19 cellular contexts compared by ENCODE assay signal in the genomic region with DNA sequence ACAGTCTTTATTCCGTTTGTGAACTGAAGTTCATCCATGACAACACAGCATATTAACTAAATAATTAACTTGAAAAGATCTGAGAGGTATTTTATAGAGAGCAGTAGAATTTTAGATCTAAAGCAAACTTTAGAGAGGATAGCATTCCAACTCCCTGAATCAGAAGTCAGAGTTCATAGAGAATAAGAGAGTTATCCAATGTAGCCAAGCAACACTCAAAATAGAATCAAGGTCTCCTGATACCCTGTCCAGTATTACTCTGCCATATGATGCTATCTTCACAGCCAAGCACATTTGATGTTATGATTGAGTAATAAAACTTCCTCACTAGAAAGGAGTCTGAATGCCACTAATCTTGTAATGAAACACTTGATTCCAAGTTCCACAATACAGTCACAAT. TPM values are rescaled to one million over a fixed set of nuclear protein-coding genes. Genes with fewer than 3 reads are reported as not detected.
DNase-seq lines count a peak whose midpoint lies in the region; ATAC-seq and TF ChIP-seq lines count a peak whose summit lies in the region.
"Had no signal": no experiment of that assay in that cellular context is flagged by ENCODE, and none has a peak within 500 bp of the region (broad histone marks: within the 10 kb centered on the region; RNA-seq: fewer than 3 reads in every experiment).

No MANE protein-coding gene starts in this region.

- H3K36me3 ChIP-seq in kidney epithelial cell (ENCODE audit: control insufficient read depth, insufficient read depth, low read length), result no peaks in the 10 kb centered on the region

- TF ChIP-seq CTCF in choroid plexus epithelial cell (conservative IDR thresholded peaks at IDR 0.05; ENCODE audit: low read depth, low read length) (no peak), kidney epithelial cell (IDR thresholded peaks at IDR 0.05; ENCODE audit: insufficient read depth, low read length, poor library complexity, severe bottlenecking) (no peak), GM13976 (IDR thresholded peaks at IDR 0.05; ENCODE audit: borderline replicate concordance, control extremely low read depth, extremely low read depth, insufficient read depth, missing control alignments) (no peak)

- DNase-seq in HT-29 (ENCODE audit: low spot score) (peak; percentile 48), choroid plexus epithelial cell (ENCODE audit: low read depth) (peak; percentile 84), kidney epithelial cell (ENCODE audit: low read depth) (peak; percentile 12), smooth muscle cell of the brain vasculature (ENCODE audit: low read depth, low spot score) (peak; percentile 6), SW480 (ENCODE audit: low spot score) (no peak), GM13976 (ENCODE audit: low spot score) (no peak)
- DNase-seq: anterior cingulate cortex; CD4-positive, CD25-positive, alpha-beta regulatory T cell; NCI-H2029 treated with DMSO at 0.1 percent for 48 hours; NCI-H446; occipital lobe; stimulated activated CD4-positive, alpha-beta T cell treated with anti-CD3 and anti-CD28 coated beads, Interleukin-4, amount 100 ng/mL, for 1 hour; T1000 had no signal

- H3K27me3 ChIP-seq in kidney epithelial cell (ENCODE audit: control insufficient read depth, insufficient read depth, low read length), result no peaks in the 10 kb centered on the region

- in situ Hi-C loops in GM13976 (cut with MboI; ENCODE audit: low sequenced_read_pairs, unreplicated experiment), result no loop called here

- H3K4me3 ChIP-seq in choroid plexus epithelial cell (ENCODE audit: low read depth, low read length), result no peak overlapping the region
- no peak overlapping the region for H3K4me3 ChIP-seq in kidney epithelial cell (ENCODE audit: low read depth, low read length)

- ATAC-seq in GM21786 (IDR thresholded peaks at IDR 0.05; ENCODE audit: unreplicated experiment), result no peak
- ATAC-seq: activated naive CD4-positive, alpha-beta T cell treated with anti-CD3 and anti-CD28 coated beads, Interleukin-2, amount 50 U/mL, for 72 hours; HCT116; stimulated activated memory B cell treated with anti-CD40 and anti-IgM and Interleukin-4, amounts not matched to agents 10 μg/mL and 1 μg/mL and 100 μg/mL, for 72 hours; WTC11 had no signal

RNA-seq across cellular contexts. Expression of gene RIT2, which starts 55.5 kb away (rescaled TPM):
- not detected in 2 replicates for total RNA-seq in HT-29 (2014; rRNA removed; shearing (Covaris generic))
- not detected in 2 replicates for total RNA-seq in kidney epithelial cell
- total RNA-seq: activated naive CD4-positive, alpha-beta T cell treated with anti-CD3 and anti-CD28 coated beads, Interleukin-2, amount 50 U/mL, for 72 hours; activated T-helper 1 cell treated with anti-CD3 and anti-CD28 coated beads, Interleukin-12 subunit alpha, Interleukin-12 subunit beta, Interleukin-2, Interleukin-4 antibody, amounts not matched to agents 30 ng/mL and 10 ng/mL and 1 ng/mL, durations not matched to agents 14 hours and 24 hours and 36 hours; CD4-positive, CD25-positive, alpha-beta regulatory T cell had no signal

Comparison
In these comparisons a context has a peak if more than half of its experiments do, and no peak if none do; other contexts are left out.
1. DNase-seq: peak in HT-29 (single experiment), choroid plexus epithelial cell (single experiment), kidney epithelial cell (single experiment) and smooth muscle cell of the brain vasculature (single experiment); none in SW480 (single experiment) and GM13976 (single experiment).